Comparison of ENCODE assay signal across 1 cellular context in genomic region chr2:3620834-3621233, GRCh38.
TF ChIP-seq lines count a peak whose summit lies in the region.

No MANE protein-coding gene starts in this region.

TF ChIP-seq in HepG2, 621 proteins besides CTCF, POLR2A, EP300 and RAD21 (continued from another document and continues in another):
- TF ChIP-seq, protein P1, sequence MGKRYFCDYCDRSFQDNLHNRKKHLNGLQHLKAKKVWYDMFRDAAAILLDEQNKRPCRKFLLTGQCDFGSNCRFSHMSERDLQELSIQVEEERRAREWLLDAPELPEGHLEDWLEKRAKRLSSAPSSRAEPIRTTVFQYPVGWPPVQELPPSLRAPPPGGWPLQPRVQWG (CRISPR knock-in tag; IDR thresholded peaks at IDR 0.05; ENCODE audit: borderline replicate concordance, low read depth) = no peak
- TF ChIP-seq NFYB (CRISPR knock-in tag; IDR thresholded peaks at IDR 0.05) = no peak
- no peak for TF ChIP-seq BORCS8-MEF2B (CRISPR knock-in tag; IDR thresholded peaks at IDR 0.05)
- TF ChIP-seq ZNF136 (CRISPR knock-in tag; IDR thresholded peaks at IDR 0.05; ENCODE audit: low read depth) = no peak; the same call in 1 of the 2 replicates
- no peak for TF ChIP-seq CENPT (CRISPR knock-in tag; IDR thresholded peaks at IDR 0.05; ENCODE audit: low read depth)
- no peak for TF ChIP-seq LRRFIP1 (CRISPR knock-in tag; conservative IDR thresholded peaks at IDR 0.05)
- TF ChIP-seq ZNF160 (CRISPR knock-in tag; IDR thresholded peaks at IDR 0.05) = no peak
- no peak for TF ChIP-seq REXO4 (CRISPR knock-in tag; IDR thresholded peaks at IDR 0.05; ENCODE audit: borderline replicate concordance)
- no peak for TF ChIP-seq PRMT3 (CRISPR knock-in tag; IDR thresholded peaks at IDR 0.05; ENCODE audit: borderline replicate concordance, low read depth)
- TF ChIP-seq ZNF83 (CRISPR knock-in tag; IDR thresholded peaks at IDR 0.05; ENCODE audit: borderline replicate concordance) = no peak
- TF ChIP-seq LCORL (IDR thresholded peaks at IDR 0.05) = peak; percentile 20; the same call in 1 of the 2 replicates
- no peak; the same call in 1 of the 2 replicates for TF ChIP-seq LCORL (CRISPR knock-in tag; IDR thresholded peaks at IDR 0.05)
- TF ChIP-seq ZC3H4 (CRISPR knock-in tag; IDR thresholded peaks at IDR 0.05; ENCODE audit: borderline replicate concordance) = no peak
- TF ChIP-seq KDM2A (CRISPR knock-in tag; IDR thresholded peaks at IDR 0.05; ENCODE audit: borderline replicate concordance, low read depth) = no peak
- no peak for TF ChIP-seq TSC22D2 (CRISPR knock-in tag; IDR thresholded peaks at IDR 0.05; ENCODE audit: borderline replicate concordance)
- TF ChIP-seq ZNF616 (CRISPR knock-in tag; IDR thresholded peaks at IDR 0.05; ENCODE audit: low read depth) = no peak
- TF ChIP-seq ZEB1 (IDR thresholded peaks at IDR 0.05; ENCODE audit: insufficient replicate concordance, low read depth) = no peak
- TF ChIP-seq, protein P2, sequence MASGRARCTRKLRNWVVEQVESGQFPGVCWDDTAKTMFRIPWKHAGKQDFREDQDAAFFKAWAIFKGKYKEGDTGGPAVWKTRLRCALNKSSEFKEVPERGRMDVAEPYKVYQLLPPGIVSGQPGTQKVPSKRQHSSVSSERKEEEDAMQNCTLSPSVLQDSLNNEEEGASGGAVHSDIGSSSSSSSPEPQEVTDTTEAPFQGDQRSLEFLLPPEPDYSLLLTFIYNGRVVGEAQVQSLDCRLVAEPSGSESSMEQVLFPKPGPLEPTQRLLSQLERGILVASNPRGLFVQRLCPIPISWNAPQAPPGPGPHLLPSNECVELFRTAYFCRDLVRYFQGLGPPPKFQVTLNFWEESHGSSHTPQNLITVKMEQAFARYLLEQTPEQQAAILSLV (CRISPR knock-in tag; IDR thresholded peaks at IDR 0.05; ENCODE audit: borderline replicate concordance) = no peak
- no peak for TF ChIP-seq ZNF737 (CRISPR knock-in tag; IDR thresholded peaks at IDR 0.05; ENCODE audit: borderline replicate concordance)
- no peak for TF ChIP-seq ZIK1 (CRISPR knock-in tag; IDR thresholded peaks at IDR 0.05; ENCODE audit: borderline replicate concordance, low read depth)
- 0 out of 2 replicates have a peak, but pooled peaks have one; percentile 23 for TF ChIP-seq ZNF772 (CRISPR knock-in tag; IDR thresholded peaks at IDR 0.05)
- TF ChIP-seq ZNF556 (CRISPR knock-in tag; IDR thresholded peaks at IDR 0.05; ENCODE audit: borderline replicate concordance) = no peak
- no peak for TF ChIP-seq ZSCAN12 (CRISPR knock-in tag; IDR thresholded peaks at IDR 0.05)
- no peak for TF ChIP-seq TAF1 (CRISPR knock-in tag; IDR thresholded peaks at IDR 0.05)
- no peak for TF ChIP-seq ZSCAN21 (CRISPR knock-in tag; IDR thresholded peaks at IDR 0.05; ENCODE audit: borderline replicate concordance)
- TF ChIP-seq ZNF792 (CRISPR knock-in tag; IDR thresholded peaks at IDR 0.05) = no peak
- TF ChIP-seq ZBTB34 (CRISPR knock-in tag; IDR thresholded peaks at IDR 0.05) = no peak
- no peak for TF ChIP-seq DR1 (CRISPR knock-in tag; IDR thresholded peaks at IDR 0.05)
- no peak for TF ChIP-seq TBP (CRISPR knock-in tag; IDR thresholded peaks at IDR 0.05)
- no peak for TF ChIP-seq SATB2 (CRISPR knock-in tag; IDR thresholded peaks at IDR 0.05)
- TF ChIP-seq NCOA2 (CRISPR knock-in tag; IDR thresholded peaks at IDR 0.05) = peak; percentile 60
- TF ChIP-seq ARID2 (CRISPR knock-in tag; IDR thresholded peaks at IDR 0.05; ENCODE audit: borderline replicate concordance) = no peak
- peak; percentile 97 for TF ChIP-seq TEAD3 (CRISPR knock-in tag; optimal IDR thresholded peaks at IDR 0.05; ENCODE audit: borderline replicate concordance)
- no peak for TF ChIP-seq ZNF224 (CRISPR knock-in tag; IDR thresholded peaks at IDR 0.05)
- TF ChIP-seq KAT8 (CRISPR knock-in tag; IDR thresholded peaks at IDR 0.05) = 0 out of 2 replicates have a peak, but pooled peaks have one; percentile 40
- no peak for TF ChIP-seq SRY (CRISPR knock-in tag; IDR thresholded peaks at IDR 0.05)
- no peak for TF ChIP-seq ZNF329 (CRISPR knock-in tag; IDR thresholded peaks at IDR 0.05; ENCODE audit: low read depth)
- no peak for TF ChIP-seq ZNF589 (CRISPR knock-in tag; conservative IDR thresholded peaks at IDR 0.05)
- TF ChIP-seq HHEX (CRISPR knock-in tag; IDR thresholded peaks at IDR 0.05) = peak; percentile 98
- no peak for TF ChIP-seq PAX8 (CRISPR knock-in tag; IDR thresholded peaks at IDR 0.05; ENCODE audit: borderline replicate concordance)
- TF ChIP-seq ZFP62 (CRISPR knock-in tag; IDR thresholded peaks at IDR 0.05) = no peak
- TF ChIP-seq ZNF766 (CRISPR knock-in tag; IDR thresholded peaks at IDR 0.05; ENCODE audit: borderline replicate concordance) = no peak
- TF ChIP-seq MAFG (CRISPR knock-in tag; IDR thresholded peaks at IDR 0.05) = no peak
- TF ChIP-seq ZFY (CRISPR knock-in tag; IDR thresholded peaks at IDR 0.05) = 0 out of 2 replicates have a peak, but pooled peaks have one; percentile 22
- TF ChIP-seq, protein P3, sequence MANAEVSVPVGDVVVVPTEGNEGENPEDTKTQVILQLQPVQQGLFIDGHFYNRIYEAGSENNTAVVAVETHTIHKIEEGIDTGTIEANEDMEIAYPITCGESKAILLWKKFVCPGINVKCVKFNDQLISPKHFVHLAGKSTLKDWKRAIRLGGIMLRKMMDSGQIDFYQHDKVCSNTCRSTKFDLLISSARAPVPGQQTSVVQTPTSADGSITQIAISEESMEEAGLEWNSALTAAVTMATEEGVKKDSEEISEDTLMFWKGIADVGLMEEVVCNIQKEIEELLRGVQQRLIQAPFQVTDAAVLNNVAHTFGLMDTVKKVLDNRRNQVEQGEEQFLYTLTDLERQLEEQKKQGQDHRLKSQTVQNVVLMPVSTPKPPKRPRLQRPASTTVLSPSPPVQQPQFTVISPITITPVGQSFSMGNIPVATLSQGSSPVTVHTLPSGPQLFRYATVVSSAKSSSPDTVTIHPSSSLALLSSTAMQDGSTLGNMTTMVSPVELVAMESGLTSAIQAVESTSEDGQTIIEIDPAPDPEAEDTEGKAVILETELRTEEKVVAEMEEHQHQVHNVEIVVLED (CRISPR knock-in tag; IDR thresholded peaks at IDR 0.05; ENCODE audit: borderline replicate concordance) = no peak
- TF ChIP-seq SNAI1 (CRISPR knock-in tag; IDR thresholded peaks at IDR 0.05; ENCODE audit: borderline replicate concordance) = no peak
- TF ChIP-seq ZNF776 (CRISPR knock-in tag; IDR thresholded peaks at IDR 0.05) = no peak
- peak; percentile 61 for TF ChIP-seq TBX2 (CRISPR knock-in tag; IDR thresholded peaks at IDR 0.05; ENCODE audit: borderline replicate concordance)
- no peak for TF ChIP-seq SMAD3 (CRISPR knock-in tag; IDR thresholded peaks at IDR 0.05)
- no peak for TF ChIP-seq ZNF740 (CRISPR knock-in tag; IDR thresholded peaks at IDR 0.05)
- TF ChIP-seq JARID2 (CRISPR knock-in tag; IDR thresholded peaks at IDR 0.05; ENCODE audit: insufficient replicate concordance) = no peak
- TF ChIP-seq ZNF383 (CRISPR knock-in tag; IDR thresholded peaks at IDR 0.05; ENCODE audit: borderline replicate concordance) = no peak
- TF ChIP-seq ZNF615 (CRISPR knock-in tag; IDR thresholded peaks at IDR 0.05; ENCODE audit: borderline replicate concordance) = no peak
- no peak for TF ChIP-seq HOXA7 (CRISPR knock-in tag; IDR thresholded peaks at IDR 0.05)
- no peak for TF ChIP-seq ISX (CRISPR knock-in tag; conservative IDR thresholded peaks at IDR 0.05)
- no peak for TF ChIP-seq RXRB (CRISPR knock-in tag; IDR thresholded peaks at IDR 0.05; ENCODE audit: borderline replicate concordance)
- no peak for TF ChIP-seq KLF9 (CRISPR knock-in tag; IDR thresholded peaks at IDR 0.05; ENCODE audit: low read depth)
- TF ChIP-seq, protein P4, sequence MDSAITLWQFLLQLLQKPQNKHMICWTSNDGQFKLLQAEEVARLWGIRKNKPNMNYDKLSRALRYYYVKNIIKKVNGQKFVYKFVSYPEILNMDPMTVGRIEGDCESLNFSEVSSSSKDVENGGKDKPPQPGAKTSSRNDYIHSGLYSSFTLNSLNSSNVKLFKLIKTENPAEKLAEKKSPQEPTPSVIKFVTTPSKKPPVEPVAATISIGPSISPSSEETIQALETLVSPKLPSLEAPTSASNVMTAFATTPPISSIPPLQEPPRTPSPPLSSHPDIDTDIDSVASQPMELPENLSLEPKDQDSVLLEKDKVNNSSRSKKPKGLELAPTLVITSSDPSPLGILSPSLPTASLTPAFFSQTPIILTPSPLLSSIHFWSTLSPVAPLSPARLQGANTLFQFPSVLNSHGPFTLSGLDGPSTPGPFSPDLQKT (CRISPR knock-in tag; IDR thresholded peaks at IDR 0.05; ENCODE audit: borderline replicate concordance) = no peak
- TF ChIP-seq ZNF331 (CRISPR knock-in tag; IDR thresholded peaks at IDR 0.05) = peak; percentile 55; the same call in 1 of the 2 replicates
- TF ChIP-seq HNF1B (CRISPR knock-in tag; IDR thresholded peaks at IDR 0.05) = no peak
- no peak for TF ChIP-seq CBX1 (IDR thresholded peaks at IDR 0.05; ENCODE audit: low read depth)
- no peak for TF ChIP-seq ZNF564 (CRISPR knock-in tag; IDR thresholded peaks at IDR 0.05)
- no peak for TF ChIP-seq ZNF367 (CRISPR knock-in tag; IDR thresholded peaks at IDR 0.05; ENCODE audit: borderline replicate concordance)
- no peak for TF ChIP-seq ELF3 (CRISPR knock-in tag; IDR thresholded peaks at IDR 0.05)
- TF ChIP-seq NPAS2 (CRISPR knock-in tag; IDR thresholded peaks at IDR 0.05; ENCODE audit: borderline replicate concordance) = no peak
- TF ChIP-seq ATF1 (CRISPR knock-in tag; IDR thresholded peaks at IDR 0.05) = no peak
- no peak for TF ChIP-seq KLF13 (CRISPR knock-in tag; IDR thresholded peaks at IDR 0.05)
- no peak for TF ChIP-seq ZNF841 (CRISPR knock-in tag; IDR thresholded peaks at IDR 0.05; ENCODE audit: borderline replicate concordance)
- TF ChIP-seq NKX3-1 (CRISPR knock-in tag; IDR thresholded peaks at IDR 0.05) = no peak
- TF ChIP-seq ZNF605 (CRISPR knock-in tag; IDR thresholded peaks at IDR 0.05) = no peak
- no peak for TF ChIP-seq ZNF670 (CRISPR knock-in tag; IDR thresholded peaks at IDR 0.05; ENCODE audit: borderline replicate concordance)
- TF ChIP-seq RELA (CRISPR knock-in tag; IDR thresholded peaks at IDR 0.05) = no peak
- TF ChIP-seq MAX (IDR thresholded peaks at IDR 0.05) = no peak
- no peak for TF ChIP-seq ZNF674 (CRISPR knock-in tag; IDR thresholded peaks at IDR 0.05; ENCODE audit: low read depth)
- TF ChIP-seq MYNN (CRISPR knock-in tag; IDR thresholded peaks at IDR 0.05; ENCODE audit: low read depth) = no peak
